ENCODE assay signal across 1 cellular context in genomic region chr14:60091550-60092511, GRCh38.
TF ChIP-seq lines count a peak whose summit lies in the region.

Gene PCNX4 (plus strand): TSS chr14:60091923. CDS start chr14:60107639, 15,716 bp downstream.

TF ChIP-seq in HEK293, 187 proteins besides CTCF, POLR2A, EP300 and RAD21 (continued from another document):
- TF ChIP-seq ZNF398 (tag by site-specific recombination; IDR thresholded peaks at IDR 0.05) (no peak), ZNF155 (tag by site-specific recombination; IDR thresholded peaks at IDR 0.05) (no peak), ZNF488 (tag by site-specific recombination; IDR thresholded peaks at IDR 0.05) (no peak), PATZ1 (tag by site-specific recombination; IDR thresholded peaks at IDR 0.05) (no peak; the same call in 1 of the 2 replicates), REPIN1 (tag by site-specific recombination; IDR thresholded peaks at IDR 0.05; ENCODE audit: low read depth) (no peak), TCF7L2 (IDR thresholded peaks at IDR 0.05; ENCODE audit: borderline replicate concordance, low read depth, low read length) (no peak), ZNF692 (tag by site-specific recombination; IDR thresholded peaks at IDR 0.05) (peak; percentile 74; the same call in 1 of the 2 replicates), ZNF548 (tag by site-specific recombination; IDR thresholded peaks at IDR 0.05) (no peak), ZNF777 (tag by site-specific recombination; IDR thresholded peaks at IDR 0.05; ENCODE audit: borderline replicate concordance) (peak; percentile 75; the same call in 1 of the 2 replicates), EGR2 (tag by site-specific recombination; IDR thresholded peaks at IDR 0.05; ENCODE audit: low read depth) (no peak), ZNF366 (tag by site-specific recombination; conservative IDR thresholded peaks at IDR 0.05) (peak; percentile 33; the same call in 1 of the 2 replicates), PRDM4 (tag by site-specific recombination; IDR thresholded peaks at IDR 0.05) (no peak), TRIM28 (IDR thresholded peaks at IDR 0.05; ENCODE audit: borderline replicate concordance, low read length) (0 out of 2 replicates have a peak, but pooled peaks have one; percentile 14), ZNF362 (tag by site-specific recombination; IDR thresholded peaks at IDR 0.05) (no peak), ZNF211 (tag by site-specific recombination; IDR thresholded peaks at IDR 0.05; ENCODE audit: low read depth) (no peak)
TF ChIP-seq in HEK293: peak in this region for 48.
